Comparison of ENCODE assay signal across 13 cellular contexts in the genomic region with DNA sequence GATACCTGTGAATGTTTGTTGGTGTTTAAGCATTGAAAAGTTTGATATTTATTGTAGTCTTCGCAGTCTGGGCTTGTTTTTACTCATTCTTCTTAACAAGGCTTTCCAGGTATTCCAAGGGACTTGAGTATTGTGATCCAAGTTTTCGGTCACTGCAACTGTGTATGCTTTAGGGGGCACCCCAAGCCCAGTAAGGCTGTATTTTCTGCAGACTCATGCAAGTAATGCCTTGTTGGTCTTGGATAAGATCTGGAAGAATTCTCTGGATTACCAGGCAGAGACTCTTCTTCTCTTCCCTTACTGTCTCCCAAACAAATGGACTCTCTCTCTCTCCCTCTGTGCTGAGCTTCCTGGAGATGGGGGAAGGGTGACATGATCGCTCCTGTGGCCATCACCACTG.
DNase-seq lines count a peak whose midpoint lies in the region; ATAC-seq, FAIRE-seq and TF ChIP-seq lines count a peak whose summit lies in the region.
"Had no signal": no experiment of that assay in that cellular context is flagged by ENCODE, and none has a peak within 500 bp of the region (broad histone marks: within the 10 kb centered on the region; RNA-seq: fewer than 3 reads in every experiment).

No MANE protein-coding gene starts in this region.

- H3K4me2 ChIP-seq in mammary epithelial cell (ENCODE audit: insufficient read depth, low read depth, low read length) = no peak overlapping the region
- no peak overlapping the region for H3K4me2 ChIP-seq in mesendoderm (ENCODE audit: low read length)

- no peak overlapping the region for H3K18ac ChIP-seq in mesendoderm (ENCODE audit: low read length)

- no TSS peak for BruUV-seq in mammary epithelial cell (replicated peaks; lab: Mats Ljungman, UMichigan)

- dilution Hi-C loops in mammary epithelial cell (cut with HindIII; ENCODE audit: low sequenced_read_pairs) = no loop called here

- peak; percentile 34 for TF ChIP-seq CTCF in D721Med (IDR thresholded peaks at IDR 0.05; ENCODE audit: insufficient read depth, missing control alignments)
- peak in 1 of 2 donors; percentile 12 for TF ChIP-seq CTCF in mammary epithelial cell (conservative IDR thresholded peaks at IDR 0.05 in 1 of 2, IDR thresholded peaks at IDR 0.05 in 1 of 2; ENCODE audit: extremely low read depth in 1 of 2, insufficient read depth in 1 of 2, low read depth in 1 of 2, low read length in 2 of 2)
- no peak for TF ChIP-seq CTCF in transverse colon (IDR thresholded peaks at IDR 0.05)

- no peaks in the 10 kb centered on the region for H3K79me1 ChIP-seq in mesendoderm (ENCODE audit: low read length)

- H3K23ac ChIP-seq in mesendoderm (ENCODE audit: low read length) = no peak overlapping the region

- no peak overlapping the region for H4K5ac ChIP-seq in mesendoderm (ENCODE audit: low read length)

- no peak overlapping the region for H2BK5ac ChIP-seq in mesendoderm (ENCODE audit: low read length)

- H3K79me2 ChIP-seq in mammary epithelial cell (ENCODE audit: insufficient read depth, low read length) = no peaks in the 10 kb centered on the region
- no peaks in the 10 kb centered on the region for H3K79me2 ChIP-seq in mesendoderm (ENCODE audit: control insufficient read depth, insufficient read depth, low read length)

- no peak overlapping the region for H2AK5ac ChIP-seq in mesendoderm (ENCODE audit: low read length)

- H3K27ac ChIP-seq in mammary epithelial cell (ENCODE audit: insufficient read depth, low read depth, low read length) (no peak overlapping the region), mesendoderm (ENCODE audit: low read depth, low read length) (no peak overlapping the region), transverse colon (no peak overlapping the region)
- H3K27ac ChIP-seq: HL-60 had no signal

- TF ChIP-seq RAD21 in Ishikawa (IDR thresholded peaks at IDR 0.05; ENCODE audit: low read depth) = peak; percentile 55

- CTCF ChIA-PET in mammary epithelial cell (lab: Charles Lee; ENCODE audit: low non-redundant PET) = no interaction called here

- in situ Hi-C loops in mammary epithelial cell (cut with MboI; ENCODE audit: low sequenced_read_pairs in 2 of 2) (no loop called here), transverse colon (cut with MboI; ENCODE audit: low pct_ligation_motif_present in 1 of 4, low pct_unique_long_range_greater_than_20kb in 1 of 4, low sequenced_read_pairs in 3 of 4) (no loop called here)

- H3K9me3 ChIP-seq in mammary epithelial cell (replicated peaks; ENCODE audit: insufficient read depth, low read length) (no peaks in the 10 kb centered on the region), transverse colon (no peaks in the 10 kb centered on the region)

- no peak for DNase-seq in D721Med (ENCODE audit: insufficient read length, low spot score)
- DNase-seq in mammary epithelial cell = peak; percentile 6
- peak; percentile 82 for DNase-seq in mesendoderm
- DNase-seq in transverse colon = no peak
- no peak for DNase-seq in amygdala (lab: John Stamatoyannopoulos, UW)
- DNase-seq: activated CD4-positive, alpha-beta memory T cell treated with anti-CD3 and anti-CD28 coated beads for 36 hours; effector CD4-positive, alpha-beta T cell; NCI-H1092; SW 1271 had no signal

- intact Hi-C loops in mammary epithelial cell (cut with micrococcal nuclease) (no loop called here), transverse colon (cut with DNase I; ENCODE audit: low total_unique reads) (no loop called here)

- WGBS in mammary epithelial cell (ENCODE audit: low coverage, missing lambda C conversion rate) = 88% methylated on average over 3 of the region's 3 CpGs
- WGBS in mesendoderm (ENCODE audit: extremely low coverage, insufficient coverage, low lambda C conversion rate) = no CpG with 5 or more reads among the region's 3 CpGs
- 56 to 79% methylated on average over 2 to 3 of the region's 3 CpGs for WGBS in transverse colon (ENCODE audit: low coverage in 1 of 2), 2 donors

- ATAC-seq in GM19351 (IDR thresholded peaks at IDR 0.05; ENCODE audit: unreplicated experiment) = no peak
- no peak for ATAC-seq in GM21360 (IDR thresholded peaks at IDR 0.05; ENCODE audit: unreplicated experiment)

- H3K36me3 ChIP-seq in mammary epithelial cell (ENCODE audit: insufficient read depth, low read length) (no peaks in the 10 kb centered on the region), mesendoderm (ENCODE audit: control insufficient read depth, insufficient read depth, low read length) (no peaks in the 10 kb centered on the region), transverse colon (no peaks in the 10 kb centered on the region)

- no peak overlapping the region for H4K8ac ChIP-seq in mesendoderm (ENCODE audit: low read depth, low read length)

- TF ChIP-seq EP300 in Ishikawa (IDR thresholded peaks at IDR 0.05; ENCODE audit: borderline replicate concordance) (no peak), transverse colon (IDR thresholded peaks at IDR 0.05; ENCODE audit: low read depth) (no peak)

- no peak overlapping the region for H2AFZ ChIP-seq in mammary epithelial cell (ENCODE audit: low read depth, low read length)

- no peak overlapping the region for H3K4me3 ChIP-seq in mammary epithelial cell (replicated peaks in 1 of 3; ENCODE audit: insufficient read depth in 1 of 3, low read depth in 2 of 3, low read length in 3 of 3)
- no peak overlapping the region for H3K4me3 ChIP-seq in mesendoderm (ENCODE audit: low read length)
- no peak overlapping the region for H3K4me3 ChIP-seq in transverse colon

- H3K9ac ChIP-seq in mammary epithelial cell (ENCODE audit: insufficient read depth, low read length) (no peak overlapping the region), mesendoderm (ENCODE audit: low read length) (no peak overlapping the region)

- TF ChIP-seq POLR2A in transverse colon (IDR thresholded peaks at IDR 0.05) = no peak

- no peak overlapping the region for H3K56ac ChIP-seq in mesendoderm (ENCODE audit: low read length)

- H3K4me1 ChIP-seq in mammary epithelial cell (ENCODE audit: insufficient read depth, low read length) (no peaks in the 10 kb centered on the region), mesendoderm (ENCODE audit: control insufficient read depth, low read depth, low read length) (no peaks in the 10 kb centered on the region), transverse colon (no peaks in the 10 kb centered on the region)

- H4K20me1 ChIP-seq in mammary epithelial cell (ENCODE audit: insufficient read depth, low read length) = no peaks in the 10 kb centered on the region

- H2BK15ac ChIP-seq in mesendoderm (replicated peaks; ENCODE audit: low read depth) = no peak overlapping the region

- no peak overlapping the region for H2BK120ac ChIP-seq in mesendoderm (ENCODE audit: low read depth, low read length)

- no peaks in the 10 kb centered on the region for H3K27me3 ChIP-seq in mammary epithelial cell (ENCODE audit: insufficient read depth, low read length)
- H3K27me3 ChIP-seq in mesendoderm (ENCODE audit: insufficient read depth, low read length, poor library complexity) = no peaks in the 10 kb centered on the region
- H3K27me3 ChIP-seq in transverse colon = no peaks in the 10 kb centered on the region

- FAIRE-seq in D721Med (lab: Jason Lieb, UNC) = no peak

- no peak overlapping the region for H3K4ac ChIP-seq in mesendoderm (ENCODE audit: low read depth, low read length)

TF ChIP-seq in Ishikawa, 13 proteins besides CTCF, POLR2A, EP300 and RAD21:
- no peak for TF ChIP-seq YY1 (IDR thresholded peaks at IDR 0.05; ENCODE audit: low read depth)
- TF ChIP-seq EGR1 (IDR thresholded peaks at IDR 0.05) = no peak
- TF ChIP-seq CEBPB (IDR thresholded peaks at IDR 0.05) = no peak
- TF ChIP-seq, protein P1, sequence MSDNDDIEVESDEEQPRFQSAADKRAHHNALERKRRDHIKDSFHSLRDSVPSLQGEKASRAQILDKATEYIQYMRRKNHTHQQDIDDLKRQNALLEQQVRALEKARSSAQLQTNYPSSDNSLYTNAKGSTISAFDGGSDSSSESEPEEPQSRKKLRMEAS (IDR thresholded peaks at IDR 0.05) = no peak
- no peak for TF ChIP-seq ZBTB7A (IDR thresholded peaks at IDR 0.05; ENCODE audit: low read depth)

Comparison
In these comparisons a context has a peak if more than half of its experiments do, and no peak if none do; other contexts are left out.
1. DNase-seq: peak in mammary epithelial cell (single experiment) and mesendoderm (single experiment); none in D721Med (single experiment), transverse colon (single experiment) and amygdala (0 of 56).